Comparison of ENCODE assay signal across 2 cellular contexts in genomic region chr15:43776101-43776717, GRCh38.
A peak's percentile ranks its signal among the peaks of the same experiment; 100 is the strongest.
TF ChIP-seq lines count a peak whose summit lies in the region.

No MANE protein-coding gene starts in this region.

TF ChIP-seq in endothelial cell of umbilical vein, 7 proteins besides CTCF, POLR2A, EP300 and RAD21:
- TF ChIP-seq JUN (IDR thresholded peaks at IDR 0.05; ENCODE audit: borderline replicate concordance, insufficient read depth, insufficient read length, low read depth) (no peak), GATA2 (IDR thresholded peaks at IDR 0.05; ENCODE audit: insufficient read depth, insufficient read length, low read depth, low read length) (no peak), FOS (IDR thresholded peaks at IDR 0.05; ENCODE audit: borderline replicate concordance, insufficient read depth, low read length) (no peak), MAX (IDR thresholded peaks at IDR 0.05; ENCODE audit: insufficient read depth, insufficient read length) (no peak), POLR2AphosphoS5 (IDR thresholded peaks at IDR 0.05; ENCODE audit: insufficient read depth, low read depth, low read length) (no peak), MYC (IDR thresholded peaks at IDR 0.05; ENCODE audit: low read depth, low read length) (no peak), EZH2 (IDR thresholded peaks at IDR 0.05; ENCODE audit: borderline replicate concordance, low read depth, low read length, severe bottlenecking) (no peak)

TF ChIP-seq in neural cell, 6 proteins besides CTCF, POLR2A, EP300 and RAD21:
- TF ChIP-seq POLR2AphosphoS5 (IDR thresholded peaks at IDR 0.05): peak; percentile 3
- TF ChIP-seq EZH2 (IDR thresholded peaks at IDR 0.05; ENCODE audit: borderline replicate concordance, insufficient read depth, low read length, poor library complexity, severe bottlenecking): no peak
- TF ChIP-seq SMC3 (conservative IDR thresholded peaks at IDR 0.05; ENCODE audit: poor library complexity): no peak
